8 cellular contexts compared by ENCODE assay signal in the genomic region with DNA sequence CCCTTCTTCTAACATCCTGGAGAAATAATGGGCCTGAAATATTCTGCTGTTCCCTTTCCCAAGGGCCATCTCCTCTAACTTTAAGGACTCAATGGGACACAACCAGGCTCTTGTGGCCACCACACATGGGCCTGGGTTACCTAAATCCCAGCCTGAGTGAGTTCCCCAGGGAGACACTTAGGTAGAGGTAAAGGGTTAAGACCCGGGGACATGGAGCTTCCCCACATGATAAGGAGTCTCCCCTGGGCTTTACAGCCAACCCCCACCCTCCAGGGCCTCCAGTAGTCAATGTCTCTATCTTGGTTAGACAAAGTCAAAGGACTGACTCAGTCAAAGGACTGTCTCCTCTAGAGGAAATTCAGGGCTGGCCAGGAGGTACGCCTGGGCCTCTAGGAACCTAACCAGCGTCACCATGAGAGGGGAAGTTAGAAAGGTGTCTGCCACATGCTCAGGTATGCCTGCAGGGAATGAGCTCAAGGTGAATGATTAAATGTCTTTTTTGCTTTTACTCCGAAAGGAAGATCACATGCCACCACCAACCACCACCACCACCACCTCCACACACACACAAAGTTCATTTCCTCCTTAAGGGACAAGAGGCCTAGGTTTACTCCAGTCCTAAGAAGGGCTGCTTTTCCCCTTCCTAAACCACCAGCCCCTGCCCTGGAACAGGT. TPM values are rescaled to one million over a fixed set of nuclear protein-coding genes. Genes with fewer than 3 reads are reported as not detected.
A peak's percentile ranks its signal among the peaks of the same experiment; 100 is the strongest.
DNase-seq lines count a peak whose midpoint lies in the region; ATAC-seq and TF ChIP-seq lines count a peak whose summit lies in the region.

No MANE protein-coding gene starts in this region.

- H3K4me1 Mint-ChIP-seq in activated T-helper 1 cell treated with anti-CD3 and anti-CD28 coated beads, Interleukin-12 subunit alpha, Interleukin-12 subunit beta, Interleukin-2, Interleukin-4 antibody, amounts not matched to agents 30 ng/mL and 10 ng/mL and 1 ng/mL, durations not matched to agents 14 hours and 24 hours and 36 hours (ENCODE audit: low read depth): peaks cover 78% of the 10 kb centered on the region

- H3K4me2 ChIP-seq in skeletal muscle satellite cell (ENCODE audit: low read length): no peak overlapping the region

- peak overlapping the region; percentile 88 for H3K27ac Mint-ChIP-seq in activated T-helper 1 cell treated with anti-CD3 and anti-CD28 coated beads, Interleukin-12 subunit alpha, Interleukin-12 subunit beta, Interleukin-2, Interleukin-4 antibody, amounts not matched to agents 30 ng/mL and 10 ng/mL and 1 ng/mL, durations not matched to agents 14 hours and 24 hours and 36 hours

- H3K4me3 ChIP-seq in cardiac muscle cell: no peak overlapping the region
- no peak overlapping the region for H3K4me3 ChIP-seq in skeletal muscle satellite cell (ENCODE audit: low read length)

- H3K27ac ChIP-seq in cardiac muscle cell: peak overlapping the region; percentile 98

- peaks cover 36% of the 10 kb centered on the region for H3K36me3 ChIP-seq in cardiac muscle cell
- peaks cover 38% of the 10 kb centered on the region for H3K36me3 ChIP-seq in skeletal muscle satellite cell (ENCODE audit: insufficient read depth, low read length)

- intact Hi-C loops in activated T-helper 1 cell treated with anti-CD3 and anti-CD28 coated beads, Interleukin-12 subunit alpha, Interleukin-12 subunit beta, Interleukin-2, Interleukin-4 antibody, amounts not matched to agents 30 ng/mL and 10 ng/mL and 1 ng/mL, durations not matched to agents 14 hours and 24 hours and 36 hours (cut with micrococcal nuclease): loop anchor here (2.0 kb wide), 1 partner anchor 407 kb away; no protein-coding TSS in a partner anchor

- no peak for TF ChIP-seq CTCF in cardiac muscle cell (IDR thresholded peaks at IDR 0.05; ENCODE audit: low read depth, low read length)

- H3K4me1 ChIP-seq in cardiac muscle cell (ENCODE audit: low read depth) (peaks cover 36% of the 10 kb centered on the region), skeletal muscle satellite cell (ENCODE audit: control insufficient read depth, insufficient read depth, low read length) (peaks cover 46% of the 10 kb centered on the region)

- peaks cover 46% of the 10 kb centered on the region for H3K36me3 Mint-ChIP-seq in activated T-helper 1 cell treated with anti-CD3 and anti-CD28 coated beads, Interleukin-12 subunit alpha, Interleukin-12 subunit beta, Interleukin-2, Interleukin-4 antibody, amounts not matched to agents 30 ng/mL and 10 ng/mL and 1 ng/mL, durations not matched to agents 14 hours and 24 hours and 36 hours (ENCODE audit: low read depth)

- peak overlapping the region; percentile 97 for H3K9ac ChIP-seq in skeletal muscle satellite cell (ENCODE audit: low read depth, low read length)

- no peaks in the 10 kb centered on the region for H3K9me3 ChIP-seq in cardiac muscle cell (ENCODE audit: low read depth)
- no peaks in the 10 kb centered on the region for H3K9me3 ChIP-seq in skeletal muscle satellite cell (replicated peaks; ENCODE audit: low read length)

- peak; percentile 85 for DNase-seq in HT1080 (ENCODE audit: low read depth)
- no peak for DNase-seq in activated T-helper 1 cell treated with anti-CD3 and anti-CD28 coated beads, Interleukin-12 subunit alpha, Interleukin-12 subunit beta, Interleukin-2, Interleukin-4 antibody, amounts not matched to agents 30 ng/mL and 10 ng/mL and 1 ng/mL, durations not matched to agents 14 hours and 24 hours and 36 hours (ENCODE audit: low spot score)
- peak in 1 of 2 donors; percentile 68 for DNase-seq in cardiac muscle cell (ENCODE audit: low read depth in 1 of 2, low spot score in 1 of 2)
- no peak for DNase-seq in NCI-H187 (lab: John Stamatoyannopoulos, UW)
- no peak for DNase-seq in DMS153 (lab: John Stamatoyannopoulos, UW)

- H3K27me3 Mint-ChIP-seq in activated T-helper 1 cell treated with anti-CD3 and anti-CD28 coated beads, Interleukin-12 subunit alpha, Interleukin-12 subunit beta, Interleukin-2, Interleukin-4 antibody, amounts not matched to agents 30 ng/mL and 10 ng/mL and 1 ng/mL, durations not matched to agents 14 hours and 24 hours and 36 hours (ENCODE audit: insufficient read depth): no peaks in the 10 kb centered on the region

- H3K9me3 Mint-ChIP-seq in activated T-helper 1 cell treated with anti-CD3 and anti-CD28 coated beads, Interleukin-12 subunit alpha, Interleukin-12 subunit beta, Interleukin-2, Interleukin-4 antibody, amounts not matched to agents 30 ng/mL and 10 ng/mL and 1 ng/mL, durations not matched to agents 14 hours and 24 hours and 36 hours: no peaks in the 10 kb centered on the region

- no peak for ATAC-seq in GM18519 (IDR thresholded peaks at IDR 0.05; ENCODE audit: low FRiP score, unreplicated experiment)
- no peak for ATAC-seq in GM19328 (IDR thresholded peaks at IDR 0.05; ENCODE audit: unreplicated experiment)

- H3K27me3 ChIP-seq in cardiac muscle cell: no peaks in the 10 kb centered on the region
- H3K27me3 ChIP-seq in skeletal muscle satellite cell (ENCODE audit: control insufficient read depth, insufficient read depth, low read length): no peaks in the 10 kb centered on the region

- peak overlapping the region; percentile 78 for H3K4me3 Mint-ChIP-seq in activated T-helper 1 cell treated with anti-CD3 and anti-CD28 coated beads, Interleukin-12 subunit alpha, Interleukin-12 subunit beta, Interleukin-2, Interleukin-4 antibody, amounts not matched to agents 30 ng/mL and 10 ng/mL and 1 ng/mL, durations not matched to agents 14 hours and 24 hours and 36 hours

RNA-seq across cellular contexts. Expression of a gene that starts 6.9 kb away (rescaled TPM):
- total RNA-seq in HT1080 (2014; rRNA removed; shearing (Covaris generic)): 53.0 and 70.7 TPM in 2 replicates
- polyA plus RNA-seq in HT1080 (2015; cell fraction: cytosol; rRNA removed): 142 and 183 TPM in 2 replicates
- polyA plus RNA-seq in HT1080 (2015; cell fraction: nucleus; rRNA removed): 252 and 370 TPM in 2 replicates
- total RNA-seq in activated T-helper 1 cell treated with anti-CD3 and anti-CD28 coated beads, Interleukin-12 subunit alpha, Interleukin-12 subunit beta, Interleukin-2, Interleukin-4 antibody, amounts not matched to agents 30 ng/mL and 10 ng/mL and 1 ng/mL, durations not matched to agents 14 hours and 24 hours and 36 hours: 149 and 156 TPM in 2 replicates
- 822 and 1,327 TPM in 2 replicates for total RNA-seq in cardiac muscle cell
- polyA plus RNA-seq in cardiac muscle cell: 219 and 454 TPM in 2 replicates
- total RNA-seq in skeletal muscle satellite cell (2012; rRNA removed): 97.0 and 105 TPM in 2 replicates
